Comparison of ENCODE assay signal across 21 cellular contexts in the genomic region with DNA sequence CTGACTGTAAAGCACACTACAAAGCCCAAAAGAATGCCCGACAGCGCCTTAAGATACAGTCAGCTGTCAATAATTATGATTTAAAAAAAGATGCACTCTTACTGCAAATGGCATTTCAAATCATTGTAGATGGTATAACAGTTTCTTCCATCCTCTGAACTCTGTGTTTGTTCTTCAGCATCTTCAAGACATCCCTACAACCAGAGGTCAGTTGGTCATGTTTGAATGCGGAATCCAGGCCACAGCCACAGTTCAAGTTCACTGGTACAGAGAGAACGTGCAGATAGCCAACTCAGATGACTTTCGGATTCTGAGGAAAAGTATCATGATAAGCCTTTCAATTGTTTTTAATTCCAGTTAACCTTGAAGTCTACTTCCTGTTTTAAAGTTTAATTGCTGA. TPM values are rescaled to one million over a fixed set of nuclear protein-coding genes. Genes with fewer than 3 reads are reported as not detected.
DNase-seq lines count a peak whose midpoint lies in the region; ATAC-seq and TF ChIP-seq lines count a peak whose summit lies in the region.
"Had no signal": no experiment of that assay in that cellular context is flagged by ENCODE, and none has a peak within 500 bp of the region (broad histone marks: within the 10 kb centered on the region; RNA-seq: fewer than 3 reads in every experiment).

No MANE protein-coding gene starts in this region.

- BruUV-seq in mammary epithelial cell (replicated peaks; lab: Mats Ljungman, UMichigan) = no TSS peak

- no peaks in the 10 kb centered on the region for H3K36me3 Mint-ChIP-seq in activated CD4-positive, alpha-beta T cell treated with anti-CD3 and anti-CD28 coated beads, Interleukin-2, amount 10 ng/mL, durations not matched to agents 7 days and 5 days (ENCODE audit: low read depth)

- 100% methylated on average over 5 of the region's 5 CpGs for WGBS in mammary epithelial cell (ENCODE audit: low coverage, missing lambda C conversion rate)
- whole genome bisulfite sequencing in heart left ventricle, 4 donors = 40 to 52% (median 47%) methylated on average over 5 of the region's 5 CpGs
- WGBS in tibial nerve, 2 donors = 51 to 56% methylated on average over 5 of the region's 5 CpGs
- 86 to 88% methylated on average over 5 of the region's 5 CpGs for WGBS in esophagus squamous epithelium, 2 donors

- H3K36me3 ChIP-seq in mammary epithelial cell (ENCODE audit: insufficient read depth, low read length) (no peaks in the 10 kb centered on the region), breast epithelium (no peaks in the 10 kb centered on the region), heart left ventricle (peaks cover 0 to 4% (median 0%) of the 10 kb centered on the region in 9 donors), osteoblast (ENCODE audit: insufficient read depth, low read length) (no peaks in the 10 kb centered on the region), tibial nerve (no peaks in the 10 kb centered on the region), esophagus squamous epithelium (no peaks in the 10 kb centered on the region)
- H3K36me3 ChIP-seq: pancreas had no signal

- H3K27ac Mint-ChIP-seq in activated CD4-positive, alpha-beta T cell treated with anti-CD3 and anti-CD28 coated beads, Interleukin-2, amount 10 ng/mL, durations not matched to agents 7 days and 5 days = no peak overlapping the region
- H3K27ac Mint-ChIP-seq: activated T-cell treated with anti-CD3 and anti-CD28 coated beads, Interleukin-2, amount 50 U/mL, for 24 hours had no signal

- H3K9me3 ChIP-seq in mammary epithelial cell (replicated peaks; ENCODE audit: insufficient read depth, low read length) = no peaks in the 10 kb centered on the region
- H3K9me3 ChIP-seq in breast epithelium = no peaks in the 10 kb centered on the region
- H3K9me3 ChIP-seq in heart left ventricle = no peaks in the 10 kb centered on the region
- H3K9me3 ChIP-seq in osteoblast (ENCODE audit: low read depth, low read length) = no peaks in the 10 kb centered on the region
- H3K9me3 ChIP-seq in tibial nerve = no peaks in the 10 kb centered on the region
- no peaks in the 10 kb centered on the region for H3K9me3 ChIP-seq in esophagus squamous epithelium
- H3K9me3 ChIP-seq: pancreas had no signal

- no peak for DNase-seq in mammary epithelial cell
- no peak for DNase-seq in breast epithelium (ENCODE audit: low spot score in 2 of 2)
- DNase-seq in heart left ventricle = no peak
- DNase-seq in osteoblast (ENCODE audit: insufficient read length, low spot score, missing footprints) = no peak
- DNase-seq in tibial nerve (ENCODE audit: low spot score in 2 of 2) = no peak
- no peak for DNase-seq in esophagus squamous epithelium (lab: John Stamatoyannopoulos, UW)
- DNase-seq in activated CD4-positive, alpha-beta T cell treated with anti-CD3 and anti-CD28 coated beads, Interleukin-2, amount 10 ng/mL, durations not matched to agents 7 days and 5 days = no peak
- DNase-seq: 8988T; activated naive CD4-positive, alpha-beta T cell treated with anti-CD3 and anti-CD28 coated beads, Interleukin-2, amount 50 U/mL, for 16 hours; activated T-cell treated with anti-CD3 and anti-CD28 coated beads, Interleukin-2, amount 50 U/mL, for 24 hours; DMS 273 treated with DMSO at 0.1 percent for 48 hours; left cardiac atrium; NCI-H1436; NCI-H345; NK-92 treated with Interleukin-12 subunit alpha and Interleukin-12 subunit beta, amount 100 ng/mL, for 24 hours; pancreas had no signal

- H3K4me2 ChIP-seq in mammary epithelial cell (ENCODE audit: insufficient read depth, low read depth, low read length) = peak overlapping the region; percentile 79
- H3K4me2 ChIP-seq in osteoblast (ENCODE audit: insufficient read depth, low read length) = no peak overlapping the region

- H3K4me1 ChIP-seq in mammary epithelial cell (ENCODE audit: insufficient read depth, low read length) = no peaks in the 10 kb centered on the region
- no peaks in the 10 kb centered on the region for H3K4me1 ChIP-seq in breast epithelium
- peaks cover 5 to 38% (median 20%) of the 10 kb centered on the region in 12 donors for H3K4me1 ChIP-seq in heart left ventricle
- peaks cover 5% of the 10 kb centered on the region for H3K4me1 ChIP-seq in osteoblast (ENCODE audit: insufficient read depth, low read length)
- peaks cover 0 to 30% (median 7%) of the 10 kb centered on the region in 4 donors for H3K4me1 ChIP-seq in tibial nerve
- peaks cover 0 to 14% (median 0%) of the 10 kb centered on the region in 3 donors for H3K4me1 ChIP-seq in esophagus squamous epithelium

- H4K20me1 ChIP-seq in mammary epithelial cell (ENCODE audit: insufficient read depth, low read length) = no peaks in the 10 kb centered on the region
- H4K20me1 ChIP-seq in osteoblast (ENCODE audit: insufficient read depth, low read length) = no peaks in the 10 kb centered on the region

- intact Hi-C loops in mammary epithelial cell (cut with micrococcal nuclease) = no loop called here
- intact Hi-C loops in breast epithelium (cut with DNase I; ENCODE audit: low total_unique reads) = no loop called here
- intact Hi-C loops in heart left ventricle (cut with DNase I) = no loop called here
- intact Hi-C loops in esophagus squamous epithelium (cut with DNase I) = no loop called here

- H3K79me2 ChIP-seq in mammary epithelial cell (ENCODE audit: insufficient read depth, low read length) (no peaks in the 10 kb centered on the region), osteoblast (ENCODE audit: insufficient read depth, low read length) (no peaks in the 10 kb centered on the region)

- peaks cover 20% of the 10 kb centered on the region for H3K4me1 Mint-ChIP-seq in activated CD4-positive, alpha-beta T cell treated with anti-CD3 and anti-CD28 coated beads, Interleukin-2, amount 10 ng/mL, durations not matched to agents 7 days and 5 days

- H3K4me3 Mint-ChIP-seq in activated CD4-positive, alpha-beta T cell treated with anti-CD3 and anti-CD28 coated beads, Interleukin-2, amount 10 ng/mL, durations not matched to agents 7 days and 5 days = no peak overlapping the region
- H3K4me3 Mint-ChIP-seq: activated T-cell treated with anti-CD3 and anti-CD28 coated beads, Interleukin-2, amount 50 U/mL, for 24 hours had no signal

- CTCF ChIA-PET in mammary epithelial cell (lab: Charles Lee; ENCODE audit: low non-redundant PET) = no interaction called here
- CTCF ChIA-PET in activated CD4-positive, alpha-beta T cell treated with anti-CD3 and anti-CD28 coated beads, Interleukin-2, amount 10 ng/mL, durations not matched to agents 7 days and 5 days (lab: Charles Lee) = no interaction called here

- H3K27ac ChIP-seq in mammary epithelial cell (ENCODE audit: insufficient read depth, low read depth, low read length) = no peak overlapping the region
- H3K27ac ChIP-seq in breast epithelium = no peak overlapping the region
- H3K27ac ChIP-seq in heart left ventricle = peak overlapping the region; percentile 12 to 79 (median 69)
- H3K27ac ChIP-seq in osteoblast (ENCODE audit: low read depth, low read length) = no peak overlapping the region
- peak overlapping the region in 3 of 4 donors; percentile 43 to 65 (median 50) for H3K27ac ChIP-seq in tibial nerve
- H3K27ac ChIP-seq in esophagus squamous epithelium = peak overlapping the region in 1 of 4 donors; percentile 11
- H3K27ac ChIP-seq: C4-2B, pancreas, RWPE1 had no signal

- TF ChIP-seq CTCF in mammary epithelial cell (conservative IDR thresholded peaks at IDR 0.05 in 1 of 2, IDR thresholded peaks at IDR 0.05 in 1 of 2; ENCODE audit: extremely low read depth in 1 of 2, insufficient read depth in 1 of 2, low read depth in 1 of 2, low read length in 2 of 2) = no peak
- no peak for TF ChIP-seq CTCF in breast epithelium (IDR thresholded peaks at IDR 0.05)
- no peak for TF ChIP-seq CTCF in heart left ventricle (IDR thresholded peaks at IDR 0.05)
- no peak for TF ChIP-seq CTCF in osteoblast (IDR thresholded peaks at IDR 0.05; ENCODE audit: extremely low read depth, low read depth, low read length)
- no peak for TF ChIP-seq CTCF in tibial nerve (IDR thresholded peaks at IDR 0.05)
- no peak for TF ChIP-seq CTCF in esophagus squamous epithelium (IDR thresholded peaks at IDR 0.05)

- no peak for TF ChIP-seq EP300 in tibial nerve (IDR thresholded peaks at IDR 0.05)

- no peak overlapping the region for H3K9ac ChIP-seq in mammary epithelial cell (ENCODE audit: insufficient read depth, low read length)

- H3K27me3 Mint-ChIP-seq in activated CD4-positive, alpha-beta T cell treated with anti-CD3 and anti-CD28 coated beads, Interleukin-2, amount 10 ng/mL, durations not matched to agents 7 days and 5 days = no peaks in the 10 kb centered on the region
- H3K27me3 Mint-ChIP-seq: activated T-cell treated with anti-CD3 and anti-CD28 coated beads, Interleukin-2, amount 50 U/mL, for 24 hours had no signal

- in situ Hi-C loops in mammary epithelial cell (cut with MboI; ENCODE audit: low sequenced_read_pairs in 2 of 2) = no loop called here

- TF ChIP-seq POLR2A in breast epithelium (IDR thresholded peaks at IDR 0.05) = no peak
- TF ChIP-seq POLR2A in heart left ventricle (IDR thresholded peaks at IDR 0.05) = no peak
- TF ChIP-seq POLR2A in tibial nerve (IDR thresholded peaks at IDR 0.05) = no peak
- no peak for TF ChIP-seq POLR2A in esophagus squamous epithelium (IDR thresholded peaks at IDR 0.05)

- H3K27me3 ChIP-seq in mammary epithelial cell (ENCODE audit: insufficient read depth, low read length) (no peaks in the 10 kb centered on the region), breast epithelium (no peaks in the 10 kb centered on the region), heart left ventricle (no peaks in the 10 kb centered on the region), osteoblast (ENCODE audit: insufficient read depth, low read length) (no peaks in the 10 kb centered on the region), tibial nerve (no peaks in the 10 kb centered on the region), esophagus squamous epithelium (no peaks in the 10 kb centered on the region)
- H3K27me3 ChIP-seq: pancreas had no signal

- dilution Hi-C loops in mammary epithelial cell (cut with HindIII; ENCODE audit: low sequenced_read_pairs) = no loop called here

- no peak overlapping the region for H2AFZ ChIP-seq in mammary epithelial cell (ENCODE audit: low read depth, low read length)
- H2AFZ ChIP-seq in osteoblast (ENCODE audit: low read length) = peak overlapping the region; percentile 24

- POLR2A ChIA-PET in activated CD4-positive, alpha-beta T cell treated with anti-CD3 and anti-CD28 coated beads, Interleukin-2, amount 10 ng/mL, durations not matched to agents 7 days and 5 days (lab: Charles Lee) = no interaction called here

- H3K4me3 ChIP-seq in mammary epithelial cell (replicated peaks in 1 of 3; ENCODE audit: insufficient read depth in 1 of 3, low read depth in 2 of 3, low read length in 3 of 3) (no peak overlapping the region), breast epithelium (no peak overlapping the region), heart left ventricle (peak overlapping the region in 8 of 12 donors; percentile 28 to 49 (median 32)), osteoblast (ENCODE audit: insufficient read depth, low read length) (no peak overlapping the region), tibial nerve (peak overlapping the region in 1 of 4 donors; percentile 30), esophagus squamous epithelium (no peak overlapping the region)
- H3K4me3 ChIP-seq: pancreas had no signal

- H3K9me3 Mint-ChIP-seq in activated CD4-positive, alpha-beta T cell treated with anti-CD3 and anti-CD28 coated beads, Interleukin-2, amount 10 ng/mL, durations not matched to agents 7 days and 5 days = no peaks in the 10 kb centered on the region
- H3K9me3 Mint-ChIP-seq: activated T-cell treated with anti-CD3 and anti-CD28 coated beads, Interleukin-2, amount 50 U/mL, for 24 hours had no signal

- peak in 3 of 4 donors; percentile 22 to 49 (median 47) for ATAC-seq in heart left ventricle
- ATAC-seq in activated CD4-positive, CD25-positive, alpha-beta regulatory T cell treated with anti-CD3 and anti-CD28 coated beads, Interleukin-2, amount 50 U/mL, for 24 hours = no peak

RNA-seq across cellular contexts. Expression of a gene that starts 8.7 kb away (rescaled TPM):
- total RNA-seq in mammary epithelial cell (1 to 10 TPM in 1 of 2 donors, under 1 TPM in 1; 0.12 to 3.0 TPM), breast epithelium (10 to 100 TPM in 1 of 3 donors, 1 to 10 TPM in 2; 2.3 to 11.0 (median 4.7) TPM), heart left ventricle (100 to 1,000 TPM in 2 of 9 donors, 10 to 100 TPM in 6, 1 to 10 TPM in 1; 6.2 to 374 (median 27.7) TPM), osteoblast (not detected in 2 replicates), tibial nerve (10 to 100 TPM; 16.1 to 52.0 (median 24.3) TPM), esophagus squamous epithelium (1 to 10 TPM in 1 of 4 donors, under 1 TPM in 1, not detected in 2; 0.92 to 4.8 TPM)
- polyA plus RNA-seq in mammary epithelial cell (0.75 TPM), heart left ventricle (100 to 1,000 TPM in 1 of 2 donors, 1 to 10 TPM in 1; 9.7 to 276 TPM)
- not detected for polyA minus RNA-seq in mammary epithelial cell
- not detected for total RNA-seq in activated CD4-positive, alpha-beta T cell treated with anti-CD3 and anti-CD28 coated beads, Interleukin-2, amount 10 ng/mL, durations not matched to agents 7 days and 5 days
- total RNA-seq: HT1080, temporal lobe had no signal

RNA-seq across cellular contexts. Expression of a gene that starts 30.3 kb away (rescaled TPM):
- total RNA-seq in mammary epithelial cell (not detected), breast epithelium (under 1 TPM in 1 of 3 donors, not detected in 2; 0.64 TPM), heart left ventricle (1 to 10 TPM in 1 of 9 donors, under 1 TPM in 7, not detected in 1; 0.37 to 1.1 (median 0.52) TPM), osteoblast (under 0.01 TPM in 1 of 2 replicates, not detected in the other), tibial nerve (not detected), esophagus squamous epithelium (not detected)
- polyA plus RNA-seq in mammary epithelial cell (not detected), heart left ventricle (under 1 TPM in 1 of 2 donors, not detected in 1; 0.08 TPM)
- polyA minus RNA-seq in mammary epithelial cell = not detected
- total RNA-seq in activated CD4-positive, alpha-beta T cell treated with anti-CD3 and anti-CD28 coated beads, Interleukin-2, amount 10 ng/mL, durations not matched to agents 7 days and 5 days = not detected
- total RNA-seq: HT1080 had no signal

Comparison
In these comparisons a context has a peak if more than half of its experiments do, and no peak if none do; other contexts are left out.
1. H3K27ac ChIP-seq: peak in heart left ventricle (12 of 12) and tibial nerve (3 of 4); none in mammary epithelial cell (single experiment), breast epithelium (0 of 2) and osteoblast (single experiment).
2. H3K4me3 ChIP-seq: peak in heart left ventricle (8 of 12); none in mammary epithelial cell (0 of 3), breast epithelium (0 of 3), osteoblast (single experiment) and esophagus squamous epithelium (0 of 4).
3. ATAC-seq: peak in heart left ventricle (3 of 4); none in activated CD4-positive, CD25-positive, alpha-beta regulatory T cell treated with anti-CD3 and anti-CD28 coated beads, Interleukin-2, amount 50 U/mL, for 24 hours (0 of 2).